ENCODE assay signal across 16 cellular contexts in genomic region chr16:56257260-56257659, GRCh38.
DNase-seq lines count a peak whose midpoint lies in the region; ATAC-seq and TF ChIP-seq lines count a peak whose summit lies in the region.
"Had no signal": no experiment of that assay in that cellular context is flagged by ENCODE, and none has a peak within 500 bp of the region (broad histone marks: within the 10 kb centered on the region; RNA-seq: fewer than 3 reads in every experiment).

No MANE protein-coding gene starts in this region.

- TF ChIP-seq RAD21 in IMR-90 (IDR thresholded peaks at IDR 0.05; ENCODE audit: low read length): no peak

- no peak overlapping the region for H2BK120ac ChIP-seq in IMR-90 (ENCODE audit: low read depth, low read length)

- DNase-seq in IMR-90 (peak; percentile 9), NCI-H2171 treated with DMSO at 0.1 percent for 48 hours (lab: John Stamatoyannopoulos, UW) (peak; percentile 79), Right ventricle myocardium superior (peak; percentile 82), sigmoid colon (peak; percentile 97), midbrain (lab: John Stamatoyannopoulos, UW) (no peak)
- DNase-seq: activated CD4-positive, CD25-positive, alpha-beta regulatory T cell; dermis blood vessel endothelial cell; NCI-H1048; stimulated activated CD4-positive, alpha-beta T cell treated with anti-CD3 and anti-CD28 coated beads, Interleukin-4, amount 100 ng/mL, for 24 hours; SW 1271 had no signal

- CTCF ChIA-PET in IMR-90 (lab: Yijun Ruan, JAX): no interaction called here

- in situ Hi-C loops in IMR-90 (cut with MboI; ENCODE audit: low sequenced_read_pairs): no loop called here

- no peaks in the 10 kb centered on the region for H4K20me1 ChIP-seq in IMR-90 (ENCODE audit: insufficient read depth, low read length)
- H4K20me1 ChIP-seq: BLaER1 had no signal

- no peak overlapping the region for H3K14ac ChIP-seq in IMR-90 (replicated peaks; ENCODE audit: low read depth, low read length)

- H2AK9ac ChIP-seq in IMR-90 (replicated peaks; ENCODE audit: low read depth, low read length, poor library complexity): no peak overlapping the region

- no peak for TF ChIP-seq POLR2A in IMR-90 (IDR thresholded peaks at IDR 0.05; ENCODE audit: low read depth, low read length)
- TF ChIP-seq POLR2A in sigmoid colon (IDR thresholded peaks at IDR 0.05): no peak

- WGBS in IMR-90 (ENCODE audit: extremely low coverage in 2 of 2, insufficient read length in 1 of 2), 2 experiments: no CpG with 5 or more reads among the region's 5 CpGs
- 61 to 67% methylated on average over 5 of the region's 5 CpGs for WGBS in sigmoid colon, 2 donors

- H3K23ac ChIP-seq in IMR-90 (ENCODE audit: low read depth, low read length): no peak overlapping the region

- H4K5ac ChIP-seq in IMR-90 (ENCODE audit: low read depth, low read length): no peak overlapping the region

- H2BK20ac ChIP-seq in IMR-90 (ENCODE audit: low read depth, low read length): no peak overlapping the region

- H2BK5ac ChIP-seq in IMR-90 (ENCODE audit: low read depth, low read length, poor library complexity, severe bottlenecking): no peak overlapping the region

- dilution Hi-C loops in IMR-90 (cut with HindIII; ENCODE audit: low sequenced_read_pairs, unreplicated experiment): no loop called here

- no peak overlapping the region for H3K4ac ChIP-seq in IMR-90 (ENCODE audit: low read depth, low read length)

- intact Hi-C loops in IMR-90 (cut with micrococcal nuclease): no loop called here
- intact Hi-C loops in Right ventricle myocardium superior (cut with DNase I): no loop called here
- intact Hi-C loops in sigmoid colon (cut with DNase I): loop anchor here (5.0 kb wide), 1 partner anchor 65 kb away; the partner anchor contains the start of gene GNAO1

- no peak overlapping the region for H3K18ac ChIP-seq in IMR-90 (ENCODE audit: low read depth, low read length)

- no peak overlapping the region for H2AFZ ChIP-seq in IMR-90 (replicated peaks; ENCODE audit: low read length, poor library complexity)

- no peak overlapping the region for H3K9ac ChIP-seq in IMR-90 (ENCODE audit: low read depth, low read length)
- H3K9ac ChIP-seq: BLaER1 had no signal

- H2AK5ac ChIP-seq in IMR-90 (ENCODE audit: low read depth, low read length): no peak overlapping the region

- no peak overlapping the region for H4K91ac ChIP-seq in IMR-90 (ENCODE audit: insufficient read depth, low read depth, low read length)

- H3K4me3 ChIP-seq in IMR-90 (ENCODE audit: insufficient read depth, low read depth, low read length) (no peak overlapping the region), sigmoid colon (no peak overlapping the region)
- H3K4me3 ChIP-seq: BLaER1, psoas muscle had no signal

- no peaks in the 10 kb centered on the region for H3K79me1 ChIP-seq in IMR-90 (ENCODE audit: low read depth in 1 of 2, low read length in 2 of 2)

- no TSS peak for BruUV-seq in IMR-90 (replicated peaks; lab: Mats Ljungman, UMichigan)

- no peak overlapping the region for H3K4me2 ChIP-seq in IMR-90 (ENCODE audit: low read depth, low read length)
- H3K4me2 ChIP-seq: BLaER1 had no signal

- H4K8ac ChIP-seq in IMR-90 (ENCODE audit: low read depth in 2 of 2, low read length in 2 of 2): no peak overlapping the region

- no peak overlapping the region for H2BK15ac ChIP-seq in IMR-90 (ENCODE audit: low read depth, low read length)

- no peaks in the 10 kb centered on the region for H3K9me3 ChIP-seq in IMR-90 (ENCODE audit: control insufficient read depth, insufficient read depth, low read length)
- H3K9me3 ChIP-seq in sigmoid colon: no peaks in the 10 kb centered on the region
- H3K9me3 ChIP-seq: BLaER1, psoas muscle had no signal

- ATAC-seq in IMR-90 (ENCODE audit: low read depth) (no peak; the same call in 1 of the 2 replicates), Right ventricle myocardium superior (ENCODE audit: poor library complexity) (peak; percentile 36), HG03135 (IDR thresholded peaks at IDR 0.05; ENCODE audit: unreplicated experiment) (no peak), HG03095 (IDR thresholded peaks at IDR 0.05; ENCODE audit: unreplicated experiment) (no peak), HG02938 (IDR thresholded peaks at IDR 0.05; ENCODE audit: unreplicated experiment) (no peak)
- ATAC-seq: stimulated activated memory B cell treated with anti-CD40 and anti-IgM and Interleukin-4, amounts not matched to agents 10 μg/mL and 1 μg/mL and 100 μg/mL, for 72 hours had no signal

- no peak overlapping the region for H3K56ac ChIP-seq in IMR-90 (ENCODE audit: extremely low read depth, insufficient read depth, low read length)

- POLR2A ChIA-PET in IMR-90 (lab: Charles Lee; ENCODE audit: unreplicated experiment): no interaction called here

- H3K27me3 ChIP-seq in IMR-90 (ENCODE audit: control insufficient read depth, insufficient read depth, low read length): peaks cover 37% of the 10 kb centered on the region
- no peaks in the 10 kb centered on the region for H3K27me3 ChIP-seq in sigmoid colon
- H3K27me3 ChIP-seq: BLaER1 had no signal

- H3K4me1 ChIP-seq in IMR-90 (ENCODE audit: control insufficient read depth, insufficient read depth, low read length) (peaks cover 2% of the 10 kb centered on the region; the same call in 1 of the 2 replicates), sigmoid colon (peaks cover 5 to 100% (median 78%) of the 10 kb centered on the region in 4 donors)
- H3K4me1 ChIP-seq: psoas muscle had no signal

- no peaks in the 10 kb centered on the region for H3K9me1 ChIP-seq in IMR-90 (ENCODE audit: insufficient read depth, low read length)

- no peak overlapping the region for H3K27ac ChIP-seq in IMR-90 (ENCODE audit: insufficient read depth, low read length)
- H3K27ac ChIP-seq in sigmoid colon: peak overlapping the region in 3 of 4 donors; percentile 82 to 91 (median 90)
- H3K27ac ChIP-seq: BLaER1, psoas muscle had no signal

- H3K36me3 ChIP-seq in IMR-90 (ENCODE audit: control insufficient read depth, insufficient read depth, low read length): no peaks in the 10 kb centered on the region
- no peaks in the 10 kb centered on the region for H3K36me3 ChIP-seq in sigmoid colon
- H3K36me3 ChIP-seq: BLaER1 had no signal

- TF ChIP-seq EP300 in sigmoid colon (IDR thresholded peaks at IDR 0.05): peak in 1 of 4 donors; percentile 47

- TF ChIP-seq CTCF in IMR-90 (conservative IDR thresholded peaks at IDR 0.05; ENCODE audit: low read depth, low read length): no peak
- no peak for TF ChIP-seq CTCF in sigmoid colon (IDR thresholded peaks at IDR 0.05)

TF ChIP-seq in IMR-90, 13 proteins besides CTCF, POLR2A, EP300 and RAD21:
- TF ChIP-seq RFX5 (IDR thresholded peaks at IDR 0.05; ENCODE audit: low read depth, low read length): no peak
- no peak for TF ChIP-seq CHD1 (IDR thresholded peaks at IDR 0.05; ENCODE audit: low read depth, low read length)
- TF ChIP-seq NFE2L2 (IDR thresholded peaks at IDR 0.05; ENCODE audit: low read depth, low read length): no peak
- no peak for TF ChIP-seq MAFK (IDR thresholded peaks at IDR 0.05; ENCODE audit: low read depth, low read length)
- no peak for TF ChIP-seq ELK1 (IDR thresholded peaks at IDR 0.05; ENCODE audit: borderline replicate concordance, low read depth, low read length)
- no peak for TF ChIP-seq FOS (IDR thresholded peaks at IDR 0.05; ENCODE audit: low read depth, low read length)
- TF ChIP-seq RCOR1 (IDR thresholded peaks at IDR 0.05; ENCODE audit: insufficient replicate concordance, low read length): no peak
- TF ChIP-seq SMC3 (IDR thresholded peaks at IDR 0.05; ENCODE audit: low read depth, low read length): no peak
